8 cellular contexts compared by ENCODE assay signal in the genomic region with DNA sequence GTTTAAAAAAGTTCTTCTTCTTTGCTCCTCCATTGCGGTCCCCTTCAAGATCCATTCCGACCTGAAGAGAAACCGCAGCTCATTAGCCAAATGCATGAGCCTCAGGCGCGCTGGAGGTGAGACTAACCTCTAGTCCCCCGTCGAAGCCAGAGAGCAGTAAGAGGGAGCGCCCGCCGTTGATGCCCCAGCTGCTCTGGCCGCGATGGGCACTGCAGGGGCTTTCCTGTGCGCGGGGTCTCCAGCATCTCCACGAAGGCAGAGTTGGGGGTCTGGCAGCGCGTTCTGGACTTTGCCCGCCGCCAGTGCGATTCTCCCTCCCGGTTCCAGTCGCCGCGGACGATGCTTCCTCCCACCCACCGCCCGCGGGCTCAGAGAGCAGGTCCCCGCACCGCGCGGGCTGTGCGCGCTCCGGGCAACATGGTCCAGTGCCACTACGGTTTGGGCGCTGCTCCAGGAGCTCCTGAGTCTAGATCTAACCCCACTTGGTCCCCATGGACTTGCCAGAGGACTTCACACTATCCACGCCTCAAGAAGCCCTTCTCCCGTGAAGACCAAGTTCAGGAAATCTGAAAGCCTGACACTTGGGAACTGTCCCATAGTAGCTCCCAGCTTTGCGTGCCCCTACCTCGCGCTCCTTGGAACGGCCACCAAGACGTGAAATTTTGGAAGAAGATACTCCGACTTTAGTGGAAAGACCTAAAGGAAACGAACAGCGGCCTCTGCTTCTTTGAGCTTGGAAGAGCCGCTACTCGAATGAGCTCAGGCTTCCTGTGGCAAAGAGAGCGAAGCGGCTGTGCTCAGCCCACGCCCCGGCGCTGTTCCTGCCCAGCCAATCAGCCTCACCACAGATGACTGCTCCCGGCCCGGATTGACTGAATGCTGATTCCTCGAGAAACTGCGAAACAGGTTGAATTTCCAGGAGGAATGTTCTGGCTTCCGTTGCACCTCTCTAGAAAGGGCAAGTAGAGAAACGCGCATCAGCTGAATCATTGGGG. TPM values are rescaled to one million over a fixed set of nuclear protein-coding genes. Genes with fewer than 3 reads are reported as not detected.
DNase-seq lines count a peak whose midpoint lies in the region; ATAC-seq and TF ChIP-seq lines count a peak whose summit lies in the region.

Gene ABCB1, minus strand, starts transcription at position 755 of the 995 bp plus-strand sequence. Its CDS starts 700 bp downstream, at position 55.

- peak; percentile 62 for ATAC-seq in GM21447 (IDR thresholded peaks at IDR 0.05; ENCODE audit: unreplicated experiment)
- ATAC-seq in IMR-90 (ENCODE audit: low read depth): peak; percentile 98
- ATAC-seq in left lung: peak; percentile 97

- H4K20me1 ChIP-seq in IMR-90 (ENCODE audit: insufficient read depth, low read length): no peaks in the 10 kb centered on the region

- no peaks in the 10 kb centered on the region for H3K9me1 ChIP-seq in IMR-90 (ENCODE audit: insufficient read depth, low read length)

- H3K4me3 ChIP-seq in IMR-90 (ENCODE audit: insufficient read depth, low read depth, low read length): peak within 1 kb of the TSS; percentile 32
- H3K4me3 ChIP-seq in dorsolateral prefrontal cortex: peak within 1 kb of the TSS; percentile 33 to 72 (median 56)
- peak within 1 kb of the TSS in 1 of 2 donors; percentile 34 for H3K4me3 ChIP-seq in left lung

- H3K23ac ChIP-seq in IMR-90 (ENCODE audit: low read depth, low read length): peak within 1 kb of the TSS; percentile 35; the same call in 1 of the 2 replicates

- H3K9me3 ChIP-seq in IMR-90 (ENCODE audit: control insufficient read depth, insufficient read depth, low read length) (no peaks in the 10 kb centered on the region), left lung (no peaks in the 10 kb centered on the region)

- H2AFZ ChIP-seq in IMR-90 (replicated peaks; ENCODE audit: low read length, poor library complexity): peak within 1 kb of the TSS; percentile 87

- H2BK15ac ChIP-seq in IMR-90 (ENCODE audit: low read depth, low read length): no peak within 1 kb of the TSS

- DNase-seq in EH (ENCODE audit: low read depth): peak; percentile 59
- peak; percentile 35 for DNase-seq in IMR-90
- DNase-seq in activated CD4-positive, alpha-beta T cell treated with anti-CD3 and anti-CD28 coated beads for 48 hours: peak; percentile 66
- peak; percentile 14 to 70 (median 52) for DNase-seq in dorsolateral prefrontal cortex
- peak; percentile 36 to 81 for DNase-seq in left lung
- DNase-seq in stimulated activated CD4-positive, alpha-beta T cell treated with anti-CD3 and anti-CD28 coated beads, Interleukin-4, amount 100 ng/mL, for 1 hour: peak; percentile 45
- no peak for DNase-seq in mesenteric fat pad (ENCODE audit: low spot score)

- 8% methylated on average over 20 of the region's 61 CpGs; no CpG with 5 or more reads in 1 of the 2 experiments for WGBS in IMR-90 (ENCODE audit: extremely low coverage in 2 of 2, insufficient read length in 1 of 2), 2 experiments

- TF ChIP-seq RAD21 in IMR-90 (IDR thresholded peaks at IDR 0.05; ENCODE audit: low read length): no peak

- dilution Hi-C loops in IMR-90 (cut with HindIII; ENCODE audit: low sequenced_read_pairs, unreplicated experiment): no loop called here

- H3K79me1 ChIP-seq in IMR-90 (ENCODE audit: low read depth in 1 of 2, low read length in 2 of 2): no peaks in the 10 kb centered on the region

- no peak within 1 kb of the TSS for H4K8ac ChIP-seq in IMR-90 (ENCODE audit: low read depth in 2 of 2, low read length in 2 of 2)

- H3K4me2 ChIP-seq in IMR-90 (ENCODE audit: low read depth, low read length): peak within 1 kb of the TSS; percentile 82

- H3K27ac ChIP-seq in IMR-90 (ENCODE audit: insufficient read depth, low read length) (no peak within 1 kb of the TSS), dorsolateral prefrontal cortex (peak within 1 kb of the TSS in 26 of 59 donors; percentile 1 to 71 (median 42)), left lung (no peak within 1 kb of the TSS)

- H4K5ac ChIP-seq in IMR-90 (ENCODE audit: low read depth, low read length): no peak within 1 kb of the TSS

- CTCF ChIA-PET in IMR-90 (lab: Yijun Ruan, JAX): interaction anchor here (0.7 kb wide), 2 partner anchors 20 to 68 kb away, joined by 3 to 4 read pairs; no protein-coding TSS in a partner anchor

- no peak within 1 kb of the TSS for H3K18ac ChIP-seq in IMR-90 (ENCODE audit: low read depth, low read length)

- no peak within 1 kb of the TSS for H3K14ac ChIP-seq in IMR-90 (replicated peaks; ENCODE audit: low read depth, low read length)

- H2AK9ac ChIP-seq in IMR-90 (replicated peaks; ENCODE audit: low read depth, low read length, poor library complexity): peak within 1 kb of the TSS; percentile 70

- no peaks in the 10 kb centered on the region for H3K36me3 ChIP-seq in IMR-90 (ENCODE audit: control insufficient read depth, insufficient read depth, low read length)
- no peaks in the 10 kb centered on the region for H3K36me3 ChIP-seq in left lung

- TF ChIP-seq POLR2A in IMR-90 (IDR thresholded peaks at IDR 0.05; ENCODE audit: low read depth, low read length): no peak

- H2AK5ac ChIP-seq in IMR-90 (ENCODE audit: low read depth, low read length): no peak within 1 kb of the TSS

- BruUV-seq in IMR-90 (replicated peaks; lab: Mats Ljungman, UMichigan): no TSS peak

- H3K27me3 ChIP-seq in IMR-90 (ENCODE audit: control insufficient read depth, insufficient read depth, low read length): peaks cover 17% of the 10 kb centered on the region
- peaks cover 0 to 34% (median 5%) of the 10 kb centered on the region in 45 donors for H3K27me3 ChIP-seq in dorsolateral prefrontal cortex
- H3K27me3 ChIP-seq in left lung: peaks cover 16 to 45% of the 10 kb centered on the region in 2 donors

- TF ChIP-seq CTCF in IMR-90 (conservative IDR thresholded peaks at IDR 0.05; ENCODE audit: low read depth, low read length) (no peak), dorsolateral prefrontal cortex (IDR thresholded peaks at IDR 0.05 in 54 of 56, conservative IDR thresholded peaks at IDR 0.05 in 2 of 56; ENCODE audit: low read depth in 1 of 56, partially characterized antibody in 56 of 56) (peak in 1 of 56 donors; percentile 14), left lung (IDR thresholded peaks at IDR 0.05) (no peak)

- H3K4ac ChIP-seq in IMR-90 (ENCODE audit: low read depth, low read length): no peak within 1 kb of the TSS

- no peak within 1 kb of the TSS for H4K91ac ChIP-seq in IMR-90 (ENCODE audit: insufficient read depth, low read depth, low read length)

- no peak within 1 kb of the TSS for H2BK20ac ChIP-seq in IMR-90 (ENCODE audit: low read depth, low read length)

- intact Hi-C loops in IMR-90 (cut with micrococcal nuclease): no loop called here
- intact Hi-C loops in dorsolateral prefrontal cortex (cut with DNase I): no loop called here
- intact Hi-C loops in left lung (cut with DNase I): no loop called here

- H3K4me1 ChIP-seq in IMR-90 (ENCODE audit: control insufficient read depth, insufficient read depth, low read length) (no peaks in the 10 kb centered on the region), left lung (peaks cover 0 to 8% of the 10 kb centered on the region in 2 donors)

- no peak within 1 kb of the TSS for H3K56ac ChIP-seq in IMR-90 (ENCODE audit: extremely low read depth, insufficient read depth, low read length)

- POLR2A ChIA-PET in IMR-90 (lab: Charles Lee; ENCODE audit: unreplicated experiment): no interaction called here

- no peak within 1 kb of the TSS for H3K9ac ChIP-seq in IMR-90 (ENCODE audit: low read depth, low read length)

- in situ Hi-C loops in IMR-90 (cut with MboI; ENCODE audit: low sequenced_read_pairs): no loop called here

- H2BK5ac ChIP-seq in IMR-90 (ENCODE audit: low read depth, low read length, poor library complexity, severe bottlenecking): no peak within 1 kb of the TSS

- no peak within 1 kb of the TSS for H2BK120ac ChIP-seq in IMR-90 (ENCODE audit: low read depth, low read length)

TF ChIP-seq in IMR-90, 13 proteins besides CTCF, POLR2A, EP300 and RAD21 (continues in another document):
- TF ChIP-seq MAFK (IDR thresholded peaks at IDR 0.05; ENCODE audit: low read depth, low read length): no peak
- no peak for TF ChIP-seq MAZ (IDR thresholded peaks at IDR 0.05; ENCODE audit: borderline replicate concordance, low read depth, low read length)
- no peak for TF ChIP-seq BHLHE40 (IDR thresholded peaks at IDR 0.05; ENCODE audit: low read depth, low read length)
- TF ChIP-seq FOS (IDR thresholded peaks at IDR 0.05; ENCODE audit: low read depth, low read length): no peak
- no peak for TF ChIP-seq USF2 (IDR thresholded peaks at IDR 0.05; ENCODE audit: low read depth, low read length)
- TF ChIP-seq RFX5 (IDR thresholded peaks at IDR 0.05; ENCODE audit: low read depth, low read length): no peak
- no peak for TF ChIP-seq CHD1 (IDR thresholded peaks at IDR 0.05; ENCODE audit: low read depth, low read length)
- TF ChIP-seq CEBPB (IDR thresholded peaks at IDR 0.05; ENCODE audit: low read depth, low read length): no peak
- no peak for TF ChIP-seq MXI1 (IDR thresholded peaks at IDR 0.05; ENCODE audit: borderline replicate concordance, low read depth, low read length)
- TF ChIP-seq SMC3 (IDR thresholded peaks at IDR 0.05; ENCODE audit: low read depth, low read length): no peak
- TF ChIP-seq RCOR1 (IDR thresholded peaks at IDR 0.05; ENCODE audit: insufficient replicate concordance, low read length): no peak
- TF ChIP-seq NFE2L2 (IDR thresholded peaks at IDR 0.05; ENCODE audit: low read depth, low read length): no peak

RNA-seq across cellular contexts. Expression of gene ABCB1, which starts in this region (rescaled TPM):
- total RNA-seq in IMR-90 (2012; rRNA removed): 0.83 and 0.90 TPM in 2 replicates
- polyA plus RNA-seq in IMR-90 (2012; rRNA removed): 0.72 and 0.80 TPM in 2 replicates
- 0.21 and 0.93 TPM in 2 replicates for polyA plus RNA-seq in IMR-90 (2012; cell fraction: cytosol; rRNA removed)
- polyA plus RNA-seq in IMR-90 (2012; cell fraction: nucleus; rRNA removed; ENCODE audit: low replicate concordance): 0.75 and 1.8 TPM in 2 replicates
- total RNA-seq in dorsolateral prefrontal cortex: 10 to 100 TPM in 119 of 120 experiments, 1 to 10 TPM in 1; 8.0 to 92.3 (median 31.9) TPM
- total RNA-seq in left lung: 1 to 10 TPM; 2.2 to 7.0 TPM
- 3.2 TPM for total RNA-seq in mesenteric fat pad
